Comparison of ENCODE assay signal across 8 cellular contexts in the genomic region with DNA sequence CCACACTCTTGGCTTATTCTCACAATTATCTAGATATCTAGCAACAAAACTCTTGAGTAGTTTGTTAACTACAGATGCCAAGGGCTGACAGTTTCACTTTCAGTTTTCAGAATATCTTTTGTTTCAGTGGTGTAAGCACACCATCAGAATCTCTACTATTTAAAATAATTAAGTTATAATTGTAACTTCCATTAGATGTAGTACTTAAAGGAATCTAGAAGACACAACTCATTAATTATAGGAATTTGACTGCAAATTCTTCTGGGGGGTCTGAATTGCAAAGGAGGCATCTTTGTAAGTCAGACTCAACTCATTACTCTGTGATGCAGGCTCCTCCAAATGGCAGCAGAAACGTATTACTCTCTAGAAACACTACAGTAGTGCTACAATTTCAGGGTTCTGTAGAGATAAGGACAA. TPM values are rescaled to one million over a fixed set of nuclear protein-coding genes. Genes with fewer than 3 reads are reported as not detected.
A peak's percentile ranks its signal among the peaks of the same experiment; 100 is the strongest.
DNase-seq lines count a peak whose midpoint lies in the region; ATAC-seq, FAIRE-seq and TF ChIP-seq lines count a peak whose summit lies in the region.

No MANE protein-coding gene starts in this region.

- H3K4me1 Mint-ChIP-seq in activated naive CD8-positive, alpha-beta T cell treated with anti-CD3 and anti-CD28 coated beads, Interleukin-2, amount 10 ng/mL, durations not matched to agents 7 days and 5 days: peaks cover 31% of the 10 kb centered on the region

- WGBS in small intestine, 3 donors: 0 to 6% (median 0%) methylated on average over 1 of the region's 1 CpG

- H3K27me3 ChIP-seq in Loucy (ENCODE audit: insufficient read depth, low read length, poor library complexity, severe bottlenecking): no peaks in the 10 kb centered on the region
- H3K27me3 ChIP-seq in right atrium auricular region: no peaks in the 10 kb centered on the region
- no peaks in the 10 kb centered on the region for H3K27me3 ChIP-seq in small intestine (ENCODE audit: control insufficient read depth in 2 of 2, insufficient read depth in 2 of 2, low read length in 2 of 2)

- TF ChIP-seq CTCF in Loucy (conservative IDR thresholded peaks at IDR 0.05; ENCODE audit: low read length) (peak; percentile 59), right atrium auricular region (IDR thresholded peaks at IDR 0.05) (peak in 1 of 2 donors; percentile 49)

- peak overlapping the region; percentile 92 for H2AFZ ChIP-seq in Loucy (ENCODE audit: low read length)

- POLR2A ChIA-PET in activated naive CD8-positive, alpha-beta T cell treated with anti-CD3 and anti-CD28 coated beads, Interleukin-2, amount 10 ng/mL, durations not matched to agents 7 days and 5 days (lab: Charles Lee): interaction anchor here (0.6 to 1.1 kb wide), 4 partner anchors 9 to 149 kb away, joined by 3 to 5 read pairs (median 5); partner anchors contain the start of gene HMGB1

- peak overlapping the region; percentile 88 for H3K27ac Mint-ChIP-seq in activated naive CD8-positive, alpha-beta T cell treated with anti-CD3 and anti-CD28 coated beads, Interleukin-2, amount 10 ng/mL, durations not matched to agents 7 days and 5 days

- no peaks in the 10 kb centered on the region for H3F3A ChIP-seq in Loucy (ENCODE audit: low read depth)

- H3K4me3 ChIP-seq in Loucy (ENCODE audit: low read length, poor library complexity, severe bottlenecking) (peak overlapping the region; percentile 72), right atrium auricular region (peak overlapping the region; percentile 11 to 34), small intestine (ENCODE audit: low read depth in 1 of 2, low read length in 2 of 2) (peak overlapping the region in 1 of 2 donors; percentile 11)

- peak overlapping the region; percentile 86 for H3K4me2 ChIP-seq in Loucy (ENCODE audit: low read depth, low read length, poor library complexity, severe bottlenecking)

- H3K36me3 Mint-ChIP-seq in activated naive CD8-positive, alpha-beta T cell treated with anti-CD3 and anti-CD28 coated beads, Interleukin-2, amount 10 ng/mL, durations not matched to agents 7 days and 5 days: no peaks in the 10 kb centered on the region

- no peaks in the 10 kb centered on the region for H3K36me3 ChIP-seq in Loucy (ENCODE audit: insufficient read depth, low read length)
- H3K36me3 ChIP-seq in right atrium auricular region: no peaks in the 10 kb centered on the region
- no peaks in the 10 kb centered on the region for H3K36me3 ChIP-seq in small intestine (ENCODE audit: control insufficient read depth in 2 of 2, insufficient read depth in 2 of 2, low read length in 2 of 2)

- H3K4me3 Mint-ChIP-seq in activated naive CD8-positive, alpha-beta T cell treated with anti-CD3 and anti-CD28 coated beads, Interleukin-2, amount 10 ng/mL, durations not matched to agents 7 days and 5 days: peak overlapping the region; percentile 75

- ATAC-seq in GM21360 (IDR thresholded peaks at IDR 0.05; ENCODE audit: unreplicated experiment) (peak; percentile 72), HG02970 (IDR thresholded peaks at IDR 0.05; ENCODE audit: low FRiP score, unreplicated experiment) (no peak)
- peak; percentile 82 for ATAC-seq in activated naive CD8-positive, alpha-beta T cell treated with anti-CD3 and anti-CD28 coated beads, Interleukin-2, amount 10 ng/mL, durations not matched to agents 7 days and 5 days (ENCODE audit: low read depth)

- H3K9ac ChIP-seq in Loucy (ENCODE audit: low read depth, low read length, poor library complexity, severe bottlenecking): peak overlapping the region; percentile 79

- peaks cover under 1% of the 10 kb centered on the region for H3K27me3 Mint-ChIP-seq in activated naive CD8-positive, alpha-beta T cell treated with anti-CD3 and anti-CD28 coated beads, Interleukin-2, amount 10 ng/mL, durations not matched to agents 7 days and 5 days

- H3K9me3 Mint-ChIP-seq in activated naive CD8-positive, alpha-beta T cell treated with anti-CD3 and anti-CD28 coated beads, Interleukin-2, amount 10 ng/mL, durations not matched to agents 7 days and 5 days: no peaks in the 10 kb centered on the region

- H3K9me3 ChIP-seq in Loucy (ENCODE audit: insufficient read depth, low read depth, low read length) (no peaks in the 10 kb centered on the region), right atrium auricular region (no peaks in the 10 kb centered on the region), small intestine (ENCODE audit: control insufficient read depth, low read depth) (no peaks in the 10 kb centered on the region)

- H3K27ac ChIP-seq in right atrium auricular region: peak overlapping the region; percentile 15 to 36
- H3K27ac ChIP-seq in small intestine (ENCODE audit: low read depth in 1 of 2, low read length in 1 of 2): peak overlapping the region; percentile 48 to 66

- no peaks in the 10 kb centered on the region for H3K79me2 ChIP-seq in Loucy (ENCODE audit: insufficient read depth, low read length)

- H3K4me1 ChIP-seq in Loucy (ENCODE audit: insufficient read depth, low read length, poor library complexity, severe bottlenecking): peaks cover 45% of the 10 kb centered on the region
- peaks cover 0 to 8% of the 10 kb centered on the region in 2 donors for H3K4me1 ChIP-seq in right atrium auricular region
- peaks cover 0 to 3% of the 10 kb centered on the region in 2 donors for H3K4me1 ChIP-seq in small intestine (ENCODE audit: control insufficient read depth in 2 of 2, insufficient read depth in 1 of 2, low read depth in 1 of 2, low read length in 1 of 2)

- DNase-seq in EH (ENCODE audit: low read depth) (peak; percentile 66), right atrium auricular region (ENCODE audit: low spot score) (no peak), small intestine (peak; percentile 70), NCI-H146 treated with DMSO at 0.1 percent for 48 hours (lab: John Stamatoyannopoulos, UW; ENCODE audit: unreplicated experiment) (no peak)
- DNase-seq in activated naive CD8-positive, alpha-beta T cell treated with anti-CD3 and anti-CD28 coated beads, Interleukin-2, amount 10 ng/mL, durations not matched to agents 7 days and 5 days: no peak

- FAIRE-seq in small intestine (lab: Jason Lieb, UNC): peak; percentile 77

- no peaks in the 10 kb centered on the region for H3K9me2 ChIP-seq in Loucy (replicated peaks; ENCODE audit: low read depth, low read length)

- H4K20me1 ChIP-seq in Loucy (ENCODE audit: insufficient read depth, low read length, poor library complexity, severe bottlenecking): no peaks in the 10 kb centered on the region

RNA-seq across cellular contexts. Expression of gene USPL1, which starts 44.9 kb away (rescaled TPM):
- 10 to 100 TPM; 23.9 to 25.8 TPM for total RNA-seq in activated naive CD8-positive, alpha-beta T cell treated with anti-CD3 and anti-CD28 coated beads, Interleukin-2, amount 10 ng/mL, durations not matched to agents 7 days and 5 days
- total RNA-seq in right atrium auricular region: 10 to 100 TPM; 13.5 to 15.8 TPM
- polyA plus RNA-seq in small intestine: 1 to 10 TPM; 6.6 to 9.6 (median 7.0) TPM

Comparison
In these comparisons a context has a peak if more than half of its experiments do, and no peak if none do; other contexts are left out.
1. DNase-seq: peak in EH (single experiment) and small intestine (single experiment); none in activated naive CD8-positive, alpha-beta T cell treated with anti-CD3 and anti-CD28 coated beads, Interleukin-2, amount 10 ng/mL, durations not matched to agents 7 days and 5 days (single experiment), right atrium auricular region (single experiment) and NCI-H146 treated with DMSO at 0.1 percent for 48 hours (single experiment).